ENCODE assay signal across 11 cellular contexts in the genomic region with DNA sequence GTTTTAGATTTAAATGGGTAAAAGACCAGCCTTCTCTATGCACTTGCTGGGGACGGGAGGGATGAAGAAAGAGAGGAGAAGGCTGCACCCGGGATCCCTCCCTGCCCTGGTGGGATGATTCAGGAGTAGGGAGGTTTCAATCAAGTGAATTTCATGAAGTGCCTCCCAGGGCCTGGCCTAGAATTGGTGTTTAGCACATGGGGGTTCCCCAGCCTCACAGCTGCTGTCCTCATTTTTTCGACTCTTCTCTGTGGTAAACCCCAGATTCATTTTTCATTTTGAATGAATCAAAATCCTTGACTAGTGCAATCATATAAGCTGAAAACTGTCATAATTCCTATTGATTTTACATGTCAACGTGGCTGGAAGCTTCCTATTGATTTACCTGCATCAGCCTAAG.
DNase-seq lines count a peak whose midpoint lies in the region; ATAC-seq lines count a peak whose summit lies in the region.
"Had no signal": no experiment of that assay in that cellular context is flagged by ENCODE, and none has a peak within 500 bp of the region (broad histone marks: within the 10 kb centered on the region; RNA-seq: fewer than 3 reads in every experiment).

No MANE protein-coding gene starts in this region.

- peaks cover 6 to 7% of the 10 kb centered on the region in 2 experiments for H3K4me1 ChIP-seq in trophoblast cell (ENCODE audit: control insufficient read depth in 1 of 2, insufficient read depth in 2 of 2, low read length in 2 of 2)

- no peak overlapping the region for H2AK5ac ChIP-seq in trophoblast cell (ENCODE audit: low read length)

- no peak overlapping the region for H2BK5ac ChIP-seq in trophoblast cell (ENCODE audit: low read depth, low read length, poor library complexity)

- WGBS in trophoblast cell (ENCODE audit: extremely low coverage, insufficient coverage, insufficient read length) = no CpG with 5 or more reads among the region's 4 CpGs

- H3K9ac ChIP-seq in trophoblast cell (ENCODE audit: low read length) = no peak overlapping the region

- no peaks in the 10 kb centered on the region for H3K9me3 Mint-ChIP-seq in activated CD8-positive, alpha-beta memory T cell treated with anti-CD3 and anti-CD28 coated beads, Interleukin-2, amount 10 ng/mL, durations not matched to agents 7 days and 5 days (ENCODE audit: low read depth)

- H3K79me2 ChIP-seq in trophoblast cell (ENCODE audit: control insufficient read depth, insufficient read depth, low read length, poor library complexity) = no peaks in the 10 kb centered on the region

- H3K27me3 ChIP-seq in trophoblast cell (ENCODE audit: insufficient read depth, low read length) = no peaks in the 10 kb centered on the region

- peaks cover 6% of the 10 kb centered on the region for H3K79me1 ChIP-seq in trophoblast cell (ENCODE audit: low read length)

- H3K9me3 ChIP-seq in trophoblast cell (ENCODE audit: insufficient read depth, low read depth, low read length) = no peaks in the 10 kb centered on the region
- H3K9me3 ChIP-seq: lower lobe of right lung had no signal

- peaks cover 36% of the 10 kb centered on the region for H3K4me1 Mint-ChIP-seq in activated CD8-positive, alpha-beta memory T cell treated with anti-CD3 and anti-CD28 coated beads, Interleukin-2, amount 10 ng/mL, durations not matched to agents 7 days and 5 days

- H3K36me3 ChIP-seq in trophoblast cell (ENCODE audit: control insufficient read depth in 1 of 2, insufficient read depth in 2 of 2, low read length in 2 of 2) = peaks cover 11 to 17% of the 10 kb centered on the region in 2 experiments

- no peak overlapping the region for H4K12ac ChIP-seq in trophoblast cell (ENCODE audit: low read depth, low read length)

- no peak overlapping the region for H3K27ac Mint-ChIP-seq in activated CD8-positive, alpha-beta memory T cell treated with anti-CD3 and anti-CD28 coated beads, Interleukin-2, amount 10 ng/mL, durations not matched to agents 7 days and 5 days

- H3K14ac ChIP-seq in trophoblast cell (ENCODE audit: low read length) = no peak overlapping the region

- no peak overlapping the region for H3K4me3 Mint-ChIP-seq in activated CD8-positive, alpha-beta memory T cell treated with anti-CD3 and anti-CD28 coated beads, Interleukin-2, amount 10 ng/mL, durations not matched to agents 7 days and 5 days

- peak; percentile 47 for DNase-seq in activated CD8-positive, alpha-beta memory T cell treated with anti-CD3 and anti-CD28 coated beads, Interleukin-2, amount 10 ng/mL, durations not matched to agents 7 days and 5 days
- DNase-seq in activated CD8-positive, alpha-beta memory T cell treated with anti-CD3 and anti-CD28 coated beads, Interleukin-2, amount 50 U/mL, for 48 hours = no peak
- DNase-seq in activated naive CD4-positive, alpha-beta T cell treated with anti-CD3 and anti-CD28 coated beads, Interleukin-2, amount 50 U/mL, for 16 hours = peak; percentile 23
- peak; percentile 52 for DNase-seq in stimulated activated CD8-positive, alpha-beta memory T cell treated with anti-CD3 and anti-CD28 coated beads, Interleukin-4, amount 100 ng/mL, for 48 hours
- no peak for DNase-seq in NCI-H2029 treated with DMSO at 0.1 percent for 48 hours (lab: John Stamatoyannopoulos, UW)
- DNase-seq in trophoblast cell = no peak
- DNase-seq: ACHN, erythroblast, lower lobe of right lung had no signal

- no peak overlapping the region for H3K18ac ChIP-seq in trophoblast cell (ENCODE audit: low read length)

- no peak overlapping the region for H4K91ac ChIP-seq in trophoblast cell (ENCODE audit: low read depth, low read length)

- no peak overlapping the region for H2BK120ac ChIP-seq in trophoblast cell (ENCODE audit: insufficient read depth, low read length, poor library complexity)

- no peak overlapping the region for H3K27ac ChIP-seq in trophoblast cell (ENCODE audit: low read depth, low read length)
- H3K27ac ChIP-seq: lower lobe of right lung had no signal

- CTCF ChIA-PET in activated CD8-positive, alpha-beta memory T cell treated with anti-CD3 and anti-CD28 coated beads, Interleukin-2, amount 10 ng/mL, durations not matched to agents 7 days and 5 days (lab: Charles Lee) = interaction anchor here (0.7 to 4.5 kb wide), 3 partner anchors 16 to 1180 kb away, joined by 3 to 15 read pairs (median 3); no protein-coding TSS in a partner anchor

- H4K8ac ChIP-seq in trophoblast cell (ENCODE audit: low read depth, low read length) = no peak overlapping the region

- no peak overlapping the region for H3K23ac ChIP-seq in trophoblast cell (ENCODE audit: low read length)

- no peak overlapping the region for H2BK12ac ChIP-seq in trophoblast cell (ENCODE audit: low read length)

- H3K4me3 ChIP-seq in trophoblast cell (ENCODE audit: low read depth, low read length) = no peak overlapping the region
- H3K4me3 ChIP-seq: lower lobe of right lung had no signal

- H3K4ac ChIP-seq in trophoblast cell (ENCODE audit: low read depth, low read length) = no peak overlapping the region

- no peak overlapping the region for H2AFZ ChIP-seq in trophoblast cell (ENCODE audit: insufficient read depth, low read length, poor library complexity)

- ATAC-seq in activated CD8-positive, alpha-beta memory T cell treated with anti-CD3 and anti-CD28 coated beads, Interleukin-2, amount 10 ng/mL, durations not matched to agents 7 days and 5 days = no peak
- ATAC-seq in HG02870 (IDR thresholded peaks at IDR 0.05; ENCODE audit: unreplicated experiment) (peak; percentile 34), GM21390 (IDR thresholded peaks at IDR 0.05; ENCODE audit: unreplicated experiment) (no peak)
- ATAC-seq: lower lobe of right lung had no signal

- peaks cover 21% of the 10 kb centered on the region for H3K27me3 Mint-ChIP-seq in activated CD8-positive, alpha-beta memory T cell treated with anti-CD3 and anti-CD28 coated beads, Interleukin-2, amount 10 ng/mL, durations not matched to agents 7 days and 5 days

- no peak overlapping the region for H3K4me2 ChIP-seq in trophoblast cell (ENCODE audit: low read length)

- peaks cover 46% of the 10 kb centered on the region for H3K36me3 Mint-ChIP-seq in activated CD8-positive, alpha-beta memory T cell treated with anti-CD3 and anti-CD28 coated beads, Interleukin-2, amount 10 ng/mL, durations not matched to agents 7 days and 5 days

Comparison
In these comparisons a context has a peak if more than half of its experiments do, and no peak if none do; other contexts are left out.
1. DNase-seq: peak in activated CD8-positive, alpha-beta memory T cell treated with anti-CD3 and anti-CD28 coated beads, Interleukin-2, amount 10 ng/mL, durations not matched to agents 7 days and 5 days (single experiment), activated naive CD4-positive, alpha-beta T cell treated with anti-CD3 and anti-CD28 coated beads, Interleukin-2, amount 50 U/mL, for 16 hours (single experiment) and stimulated activated CD8-positive, alpha-beta memory T cell treated with anti-CD3 and anti-CD28 coated beads, Interleukin-4, amount 100 ng/mL, for 48 hours (single experiment); none in activated CD8-positive, alpha-beta memory T cell treated with anti-CD3 and anti-CD28 coated beads, Interleukin-2, amount 50 U/mL, for 48 hours (single experiment), NCI-H2029 treated with DMSO at 0.1 percent for 48 hours (single experiment) and trophoblast cell (0 of 2).